In the genomic region with DNA sequence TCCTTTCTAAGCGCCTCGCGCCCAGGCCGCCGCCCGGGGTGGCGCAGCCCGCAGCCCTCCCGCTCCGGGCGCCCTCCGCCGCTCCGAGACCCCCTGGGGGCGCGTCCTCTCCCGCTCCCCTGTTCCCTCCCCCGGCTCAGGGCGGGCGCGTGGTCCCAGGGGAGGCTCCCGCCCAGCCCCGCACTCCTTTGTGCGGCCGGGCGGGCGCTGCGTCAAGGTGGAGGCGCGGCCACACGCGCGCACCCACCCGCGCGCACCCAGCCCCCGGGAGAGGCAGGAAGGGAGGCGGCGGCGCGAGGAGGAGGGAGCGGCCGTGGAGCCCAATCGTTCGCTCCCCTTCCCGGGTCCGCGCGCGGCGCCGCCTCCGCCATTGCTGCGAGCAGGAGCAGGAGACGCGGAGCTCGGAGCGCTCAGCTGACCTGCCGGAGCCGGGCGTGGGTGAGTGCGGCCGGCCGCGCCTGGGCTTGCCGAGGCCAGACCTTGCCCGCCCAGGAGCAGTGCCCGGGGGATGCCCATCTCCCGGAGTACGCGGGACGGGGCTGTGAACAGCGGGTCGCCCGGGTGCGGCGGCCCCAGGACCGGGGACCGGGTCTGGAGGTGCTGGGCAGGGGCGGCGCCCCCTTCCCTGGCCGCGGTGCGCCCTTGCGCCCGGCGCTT, we compare ENCODE assay signal across 9 cellular contexts. TPM values are rescaled to one million over a fixed set of nuclear protein-coding genes. Genes with fewer than 3 reads are reported as not detected.
DNase-seq lines count a peak whose midpoint lies in the region; ATAC-seq, FAIRE-seq and TF ChIP-seq lines count a peak whose summit lies in the region.
"Had no signal": no experiment of that assay in that cellular context is flagged by ENCODE, and none has a peak within 500 bp of the region (broad histone marks: within the 10 kb centered on the region; RNA-seq: fewer than 3 reads in every experiment).

TSS of gene NSG1 (plus strand) at position 367 of the 657 bp plus-strand sequence. CDS start 528 bp downstream, outside the sequence.

- peak within 1 kb of the TSS; percentile 95 for H3K4me2 ChIP-seq in A549

- peaks cover 0 to 4% of the 10 kb centered on the region in 2 donors for H3K27me3 ChIP-seq in uterus

- H3K36me3 ChIP-seq in uterus = no peaks in the 10 kb centered on the region

- H3K27me3 Mint-ChIP-seq in activated CD4-positive, alpha-beta memory T cell treated with anti-CD3 and anti-CD28 coated beads, Interleukin-2, amount 10 ng/mL, durations not matched to agents 7 days and 5 days = peaks cover 48% of the 10 kb centered on the region
- H3K27me3 Mint-ChIP-seq in endothelial cell (ENCODE audit: unreplicated experiment) (peaks cover 10% of the 10 kb centered on the region), nephron (ENCODE audit: low read depth) (peaks cover 91% of the 10 kb centered on the region)

- H3K4me1 ChIP-seq in A549 (peaks cover 15% of the 10 kb centered on the region), uterus (peaks cover 0 to 12% of the 10 kb centered on the region in 2 donors)

- no peak for TF ChIP-seq EP300 in A549 (IDR thresholded peaks at IDR 0.05)

- peak; percentile 7 to 63; a peak in 3 of 6 replicates for ATAC-seq in A549
- no peak for ATAC-seq in GM21447 (IDR thresholded peaks at IDR 0.05; ENCODE audit: unreplicated experiment)

- H3K36me3 Mint-ChIP-seq in activated CD4-positive, alpha-beta memory T cell treated with anti-CD3 and anti-CD28 coated beads, Interleukin-2, amount 10 ng/mL, durations not matched to agents 7 days and 5 days (ENCODE audit: low read depth) = no peaks in the 10 kb centered on the region
- H3K36me3 Mint-ChIP-seq in endothelial cell (ENCODE audit: low read depth, unreplicated experiment) (peaks cover 8% of the 10 kb centered on the region), nephron (ENCODE audit: low read depth) (no peaks in the 10 kb centered on the region)

- H3K9me3 ChIP-seq in A549 = no peaks in the 10 kb centered on the region
- no peaks in the 10 kb centered on the region for H3K9me3 ChIP-seq in uterus

- peaks cover 16% of the 10 kb centered on the region for H3K4me1 Mint-ChIP-seq in activated CD4-positive, alpha-beta memory T cell treated with anti-CD3 and anti-CD28 coated beads, Interleukin-2, amount 10 ng/mL, durations not matched to agents 7 days and 5 days
- H3K4me1 Mint-ChIP-seq in endothelial cell (ENCODE audit: unreplicated experiment) (peaks cover 8% of the 10 kb centered on the region), nephron (peaks cover 6% of the 10 kb centered on the region)

- H3K4me3 ChIP-seq in A549 (peak within 1 kb of the TSS; percentile 53), uterus (peak within 1 kb of the TSS; percentile 25 to 46)

- intact Hi-C loops in uterus (cut with DNase I; ENCODE audit: low total_unique reads) = no loop called here

- H3K27ac Mint-ChIP-seq in activated CD4-positive, alpha-beta memory T cell treated with anti-CD3 and anti-CD28 coated beads, Interleukin-2, amount 10 ng/mL, durations not matched to agents 7 days and 5 days = no peak within 1 kb of the TSS
- H3K27ac Mint-ChIP-seq in endothelial cell (ENCODE audit: unreplicated experiment) = no peak within 1 kb of the TSS
- no peak within 1 kb of the TSS for H3K27ac Mint-ChIP-seq in nephron

- no peak for TF ChIP-seq POLR2A in A549 (IDR thresholded peaks at IDR 0.05; ENCODE audit: low read length)
- TF ChIP-seq POLR2A in uterus (IDR thresholded peaks at IDR 0.05) = no peak

- TF ChIP-seq CTCF in A549 (IDR thresholded peaks at IDR 0.05) (no peak), endothelial cell (IDR thresholded peaks at IDR 0.05; ENCODE audit: unreplicated experiment) (no peak), nephron (IDR thresholded peaks at IDR 0.05; ENCODE audit: unreplicated experiment in 3 of 3) (no peak), uterus (IDR thresholded peaks at IDR 0.05) (no peak)

- TF ChIP-seq RAD21 in A549 (conservative IDR thresholded peaks at IDR 0.05 in 1 of 2, IDR thresholded peaks at IDR 0.05 in 1 of 2) = no peak

- no peak for FAIRE-seq in A549 (lab: Jason Lieb, UNC)
- FAIRE-seq: endometrium had no signal

- DNase-seq in A549 (ENCODE audit: low read depth in 1 of 2, low spot score in 1 of 2) (peak in 1 of 2 experiments; percentile 13), HEK293T (ENCODE audit: extremely low spot score) (peak; percentile 69), endothelial cell (ENCODE audit: low spot score) (peak; percentile 43), uterus (no peak), NCI-H774 (lab: John Stamatoyannopoulos, UW) (no peak)
- peak; percentile 43 for DNase-seq in activated CD4-positive, alpha-beta memory T cell treated with anti-CD3 and anti-CD28 coated beads, Interleukin-2, amount 10 ng/mL, durations not matched to agents 7 days and 5 days

- H3K9me3 Mint-ChIP-seq in activated CD4-positive, alpha-beta memory T cell treated with anti-CD3 and anti-CD28 coated beads, Interleukin-2, amount 10 ng/mL, durations not matched to agents 7 days and 5 days = no peaks in the 10 kb centered on the region
- H3K9me3 Mint-ChIP-seq in endothelial cell (ENCODE audit: unreplicated experiment) (no peaks in the 10 kb centered on the region), nephron (no peaks in the 10 kb centered on the region)

- CTCF ChIA-PET in A549 (lab: Yijun Ruan, JAX) = no interaction called here
- CTCF ChIA-PET in HEK293T (lab: Yijun Ruan, JAX) = interaction anchor here (0.7 kb wide), 1 partner anchor 11 kb away, joined by 3 read pairs; no protein-coding TSS in a partner anchor
- CTCF ChIA-PET in activated CD4-positive, alpha-beta memory T cell treated with anti-CD3 and anti-CD28 coated beads, Interleukin-2, amount 10 ng/mL, durations not matched to agents 7 days and 5 days (lab: Charles Lee) = interaction anchor here (0.7 kb wide), 1 partner anchor 44 kb away, joined by 3 read pairs; no protein-coding TSS in a partner anchor

- H3K4me3 Mint-ChIP-seq in activated CD4-positive, alpha-beta memory T cell treated with anti-CD3 and anti-CD28 coated beads, Interleukin-2, amount 10 ng/mL, durations not matched to agents 7 days and 5 days = peak within 1 kb of the TSS; percentile 75
- H3K4me3 Mint-ChIP-seq in endothelial cell (ENCODE audit: unreplicated experiment) = peak within 1 kb of the TSS; percentile 78
- H3K4me3 Mint-ChIP-seq in nephron = peak within 1 kb of the TSS; percentile 78 to 83 (median 81)

- POLR2A ChIA-PET in A549 (lab: Yijun Ruan, JAX) = no interaction called here
- POLR2A ChIA-PET in HEK293T (lab: Yijun Ruan, JAX) = interaction anchor here (0.6 kb wide), 1 partner anchor 9 kb away, joined by 3 read pairs; no protein-coding TSS in a partner anchor
- POLR2A ChIA-PET in activated CD4-positive, alpha-beta memory T cell treated with anti-CD3 and anti-CD28 coated beads, Interleukin-2, amount 10 ng/mL, durations not matched to agents 7 days and 5 days (lab: Charles Lee) = no interaction called here

- peak within 1 kb of the TSS in 1 of 2 experiments; percentile 60; a peak in 3 of 6 replicates for H3K27ac ChIP-seq in A549
- H3K27ac ChIP-seq in uterus = no peak within 1 kb of the TSS

- WGBS in A549 (ENCODE audit: missing lambda C conversion rate) = no CpG with 5 or more reads among the region's 87 CpGs

TF ChIP-seq in A549, 52 proteins besides CTCF, POLR2A, EP300 and RAD21 (continues in another document):
- TF ChIP-seq CHD4 (IDR thresholded peaks at IDR 0.05; ENCODE audit: borderline replicate concordance) (no peak), MAX (IDR thresholded peaks at IDR 0.05) (no peak), ZNF302 (CRISPR knock-in tag; IDR thresholded peaks at IDR 0.05) (no peak), SMC3 (IDR thresholded peaks at IDR 0.05) (no peak), MYC (IDR thresholded peaks at IDR 0.05; ENCODE audit: borderline replicate concordance, low read length) (no peak), TP53 (CRISPR knock-in tag; IDR thresholded peaks at IDR 0.05) (no peak), FOXS1 (CRISPR knock-in tag; IDR thresholded peaks at IDR 0.05) (no peak), EHF (CRISPR knock-in tag; IDR thresholded peaks at IDR 0.05) (no peak), KDM1A (IDR thresholded peaks at IDR 0.05; ENCODE audit: low read depth) (no peak), CBX8 (IDR thresholded peaks at IDR 0.05) (no peak), JUN (IDR thresholded peaks at IDR 0.05) (no peak), RCOR1 (IDR thresholded peaks at IDR 0.05; ENCODE audit: low read depth, low read length) (no peak), MAFK (IDR thresholded peaks at IDR 0.05; ENCODE audit: partially characterized antibody) (no peak)

TF ChIP-seq in HEK293T, 16 proteins besides CTCF, POLR2A, EP300 and RAD21:
- no peak for TF ChIP-seq PKNOX1 (IDR thresholded peaks at IDR 0.05)
- TF ChIP-seq L3MBTL2 (conservative IDR thresholded peaks at IDR 0.05) = no peak
- no peak for TF ChIP-seq FOXK2 (IDR thresholded peaks at IDR 0.05)
- TF ChIP-seq TARDBP (IDR thresholded peaks at IDR 0.05) = no peak
- TF ChIP-seq ZNF384 (IDR thresholded peaks at IDR 0.05) = no peak
- TF ChIP-seq FOXA1 (IDR thresholded peaks at IDR 0.05) = no peak
- no peak for TF ChIP-seq CTBP1 (IDR thresholded peaks at IDR 0.05; ENCODE audit: borderline replicate concordance)
- TF ChIP-seq FOXM1 (IDR thresholded peaks at IDR 0.05; ENCODE audit: borderline replicate concordance) = no peak
- TF ChIP-seq BHLHE40 (IDR thresholded peaks at IDR 0.05; ENCODE audit: borderline replicate concordance) = no peak
- no peak for TF ChIP-seq LEF1 (IDR thresholded peaks at IDR 0.05; ENCODE audit: borderline replicate concordance)
- TF ChIP-seq SP1 (IDR thresholded peaks at IDR 0.05) = no peak

RNA-seq across cellular contexts. Expression of gene NSG1, which starts in this region (rescaled TPM):
- polyA plus RNA-seq in A549 (2011; rRNA removed) = 0.34 and 0.44 TPM in 2 replicates
- polyA plus RNA-seq in A549 (2012; cell fraction: cytosol; rRNA removed) = 0.40 and 0.56 TPM in 2 replicates
- polyA plus RNA-seq in A549 (2012; cell fraction: nucleus; rRNA removed) = 0.22 and 0.40 TPM in 2 replicates
- polyA plus RNA-seq in A549 (2017; fragmentation: RNase III; extraction: RNeasy Plus Mini Kit Qiagen cat#74134 plus additional on column Dnase treatment) = 0.25 to 0.49 TPM (median 0.26 TPM) in 3 replicates
- polyA minus RNA-seq in A549 (2011; rRNA and poly(A)+ RNA removed) = not detected in 2 replicates
- 1 to 10 TPM; 7.0 to 7.7 TPM for total RNA-seq in activated CD4-positive, alpha-beta memory T cell treated with anti-CD3 and anti-CD28 coated beads, Interleukin-2, amount 10 ng/mL, durations not matched to agents 7 days and 5 days
- 2.9 TPM for total RNA-seq in endothelial cell (ENCODE audit: unreplicated experiment)
- total RNA-seq in uterus = 10 to 100 TPM in 1 of 4 donors, 1 to 10 TPM in 2, not detected in 1; 3.6 to 11.2 (median 3.8) TPM

Comparison
In these comparisons a context has a peak if more than half of its experiments do, and no peak if none do; other contexts are left out.
1. Peak in ATAC-seq, H3K4me3 ChIP-seq and H3K4me2 ChIP-seq in A549; RNA of the gene not detected or under 1 TPM.
2. DNase-seq: peak in HEK293T (single experiment), activated CD4-positive, alpha-beta memory T cell treated with anti-CD3 and anti-CD28 coated beads, Interleukin-2, amount 10 ng/mL, durations not matched to agents 7 days and 5 days (single experiment) and endothelial cell (single experiment); none in uterus (0 of 2) and NCI-H774 (single experiment).
3. Peak in every context shown above with its lines, with median percentiles within 50 percentile points of each other: H3K4me3 Mint-ChIP-seq.